ENCODE assay signal across 11 cellular contexts in genomic region chr1:62652387-62652786, GRCh38. TPM values are rescaled to one million over a fixed set of nuclear protein-coding genes. Genes with fewer than 3 reads are reported as not detected.
"Had no signal": no experiment of that assay in that cellular context is flagged by ENCODE, and none has a peak within 500 bp of the region (broad histone marks: within the 10 kb centered on the region; RNA-seq: fewer than 3 reads in every experiment).

No MANE protein-coding gene starts in this region.

- H3K4me3 ChIP-seq: GM23248, HAP-1 had no signal

- H3K9me3 ChIP-seq: HAP-1 had no signal

- DNase-seq: GM23248, GOT3, H7, KBM-7 had no signal

- H3K4me1 ChIP-seq: HAP-1 had no signal

- ATAC-seq: HCT116, HepG2 had no signal

- H3K36me3 ChIP-seq: HAP-1 had no signal

- H3K27ac ChIP-seq: GM23248, HL-60, KMS-11 had no signal

RNA-seq across cellular contexts. Expression of gene ANGPTL3, which starts 55.1 kb away (rescaled TPM):
- total RNA-seq: GM23248, H4, H7, HT1080 had no signal
